Comparison of ENCODE assay signal across 1 cellular context in the genomic region with DNA sequence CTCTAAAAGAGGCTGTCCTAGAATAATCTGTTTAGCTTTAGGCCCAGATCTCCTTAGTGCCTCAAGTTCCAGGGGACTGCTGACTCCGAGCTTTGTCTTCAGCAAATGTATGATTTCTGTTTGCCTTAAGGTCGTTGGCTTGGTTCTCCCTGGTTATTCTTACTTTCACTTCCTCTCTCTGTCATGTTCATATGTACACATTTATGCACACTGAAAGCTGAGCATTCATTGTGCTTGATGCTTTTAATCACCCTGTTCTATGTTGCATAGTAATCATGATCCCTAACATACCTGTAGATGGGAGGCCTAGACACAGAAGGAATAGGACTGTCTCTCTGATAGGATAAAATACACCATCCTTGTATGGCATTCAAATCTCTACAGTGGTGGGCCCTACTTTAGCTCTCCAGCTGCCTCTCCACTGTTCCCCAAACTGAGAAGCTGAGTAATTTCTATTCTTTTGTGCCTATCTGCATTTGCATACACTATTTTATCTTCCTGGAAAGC.
TF ChIP-seq lines count a peak whose summit lies in the region.

No MANE protein-coding gene starts in this region.

TF ChIP-seq in GM23338, 12 proteins besides CTCF, POLR2A, EP300 and RAD21 (continued from another document):
- TF ChIP-seq ZNF462 (CRISPR knock-in tag; IDR thresholded peaks at IDR 0.05) (no peak), POLR2AphosphoS5 (IDR thresholded peaks at IDR 0.05; ENCODE audit: low read depth) (no peak), JUNB (IDR thresholded peaks at IDR 0.05; ENCODE audit: unreplicated experiment) (no peak), ZNF331 (CRISPR knock-in tag; IDR thresholded peaks at IDR 0.05; ENCODE audit: low read depth) (no peak), STAT1 (IDR thresholded peaks at IDR 0.05; ENCODE audit: unreplicated experiment) (no peak), EZH2phosphoT487 (IDR thresholded peaks at IDR 0.05; ENCODE audit: unreplicated experiment) (no peak)
